In genomic region chr1:114349891-114350605, GRCh38 we compare ENCODE assay signal across 28 cellular contexts.
"Had no signal": no experiment of that assay in that cellular context is flagged by ENCODE, and none has a peak within 500 bp of the region (broad histone marks: within the 10 kb centered on the region; RNA-seq: fewer than 3 reads in every experiment).

No MANE protein-coding gene starts in this region.

- H3K27ac Mint-ChIP-seq: nephron; neural progenitor cell; progenitor cell of endocrine pancreas; stimulated activated effector memory CD8-positive, alpha-beta T cell treated with anti-CD3 and anti-CD28 coated beads, Interleukin-12 subunit alpha, Interleukin-12 subunit beta, amount 100 ng/mL, for 72 hours; stimulated activated naive B cell treated with anti-CD40 and anti-IgM and Interleukin-4, amounts not matched to agents 10 μg/mL and 1 μg/mL and 100 μg/mL, for 72 hours; stimulated activated naive CD8-positive, alpha-beta T cell treated with anti-CD3 and anti-CD28 coated beads, Interleukin-15, Interleukin-2, amounts not matched to agents 100 ng/mL and 50 ng/mL, for 24 hours had no signal

- H3K4me3 Mint-ChIP-seq: naive thymus-derived CD4-positive, alpha-beta T cell; natural killer cell; nephron; neural progenitor cell; stimulated activated effector memory CD8-positive, alpha-beta T cell treated with anti-CD3 and anti-CD28 coated beads, Interleukin-12 subunit alpha, Interleukin-12 subunit beta, amount 100 ng/mL, for 72 hours; stimulated activated naive B cell treated with anti-CD40 and anti-IgM and Interleukin-4, amounts not matched to agents 10 μg/mL and 1 μg/mL and 100 μg/mL, for 72 hours; stimulated activated naive CD8-positive, alpha-beta T cell treated with anti-CD3 and anti-CD28 coated beads, Interleukin-15, Interleukin-2, amounts not matched to agents 100 ng/mL and 50 ng/mL, for 24 hours had no signal

- H3K27me3 Mint-ChIP-seq: stimulated activated naive CD8-positive, alpha-beta T cell treated with anti-CD3 and anti-CD28 coated beads, Interleukin-15, Interleukin-2, amounts not matched to agents 100 ng/mL and 50 ng/mL, for 24 hours had no signal

- H3K36me3 ChIP-seq: neural progenitor cell, right lobe of liver, sigmoid colon, stomach, thoracic aorta, thyroid gland, tibial nerve, upper lobe of right lung, uterus had no signal

- H3K9me3 ChIP-seq: psoas muscle, right lobe of liver, sigmoid colon, stomach, thoracic aorta, thyroid gland, tibial nerve, upper lobe of right lung, uterus had no signal

- H3K9ac ChIP-seq: neural progenitor cell, parathyroid adenoma had no signal

- DNase-seq: naive thymus-derived CD4-positive, alpha-beta T cell; natural killer cell; occipital lobe; posterior cingulate gyrus; psoas muscle; right cardiac atrium; right lobe of liver; sigmoid colon; small intestine; stimulated activated CD4-positive, alpha-beta T cell treated with anti-CD3 and anti-CD28 coated beads, Interleukin-15, amount 100 ng/mL, for 24 hours; stimulated activated CD4-positive, alpha-beta T cell treated with anti-CD3 and anti-CD28 coated beads, Interleukin-2, amount 100 ng/mL, for 24 hours; stimulated activated CD4-positive, alpha-beta T cell treated with anti-CD3 and anti-CD28 coated beads, Interleukin-2, amount 100 ng/mL, for 48 hours; stimulated activated CD4-positive, alpha-beta T cell treated with anti-CD3 and anti-CD28 coated beads, Interleukin-4, amount 100 ng/mL, for 24 hours; stimulated activated naive B cell treated with anti-CD40 and anti-IgM and Interleukin-4, amounts not matched to agents 10 μg/mL and 1 μg/mL and 100 μg/mL, for 72 hours; stimulated activated naive CD4-positive, alpha-beta T cell treated with Interleukin-2 at 50 U/mL for 16 hours; stomach; thyroid gland; trophoblast cell; upper lobe of right lung; uterus had no signal

- H3K27me3 ChIP-seq: right lobe of liver, sigmoid colon, stomach, thyroid gland, tibial nerve, upper lobe of right lung, uterus had no signal

- H3K9me3 Mint-ChIP-seq: naive thymus-derived CD4-positive, alpha-beta T cell; natural killer cell; nephron; neural progenitor cell; stimulated activated effector memory CD8-positive, alpha-beta T cell treated with anti-CD3 and anti-CD28 coated beads, Interleukin-12 subunit alpha, Interleukin-12 subunit beta, amount 100 ng/mL, for 72 hours; stimulated activated naive CD8-positive, alpha-beta T cell treated with anti-CD3 and anti-CD28 coated beads, Interleukin-15, Interleukin-2, amounts not matched to agents 100 ng/mL and 50 ng/mL, for 24 hours had no signal

- H3K27ac ChIP-seq: neural progenitor cell, parathyroid adenoma, psoas muscle, right lobe of liver, sigmoid colon, stomach, thoracic aorta, thyroid gland, tibial nerve, upper lobe of right lung, uterus had no signal

- H3K4me1 ChIP-seq: parathyroid adenoma, uterus had no signal

- FAIRE-seq: small intestine had no signal

- H3K4me3 ChIP-seq: neural progenitor cell, psoas muscle, right lobe of liver, sigmoid colon, stomach, thoracic aorta, thyroid gland, tibial nerve, upper lobe of right lung, uterus had no signal

- H3K36me3 Mint-ChIP-seq: naive thymus-derived CD4-positive, alpha-beta T cell; natural killer cell; neural progenitor cell; stimulated activated effector memory CD8-positive, alpha-beta T cell treated with anti-CD3 and anti-CD28 coated beads, Interleukin-12 subunit alpha, Interleukin-12 subunit beta, amount 100 ng/mL, for 72 hours; stimulated activated naive B cell treated with anti-CD40 and anti-IgM and Interleukin-4, amounts not matched to agents 10 μg/mL and 1 μg/mL and 100 μg/mL, for 72 hours had no signal
